23 cellular contexts compared by ENCODE assay signal in the genomic region with DNA sequence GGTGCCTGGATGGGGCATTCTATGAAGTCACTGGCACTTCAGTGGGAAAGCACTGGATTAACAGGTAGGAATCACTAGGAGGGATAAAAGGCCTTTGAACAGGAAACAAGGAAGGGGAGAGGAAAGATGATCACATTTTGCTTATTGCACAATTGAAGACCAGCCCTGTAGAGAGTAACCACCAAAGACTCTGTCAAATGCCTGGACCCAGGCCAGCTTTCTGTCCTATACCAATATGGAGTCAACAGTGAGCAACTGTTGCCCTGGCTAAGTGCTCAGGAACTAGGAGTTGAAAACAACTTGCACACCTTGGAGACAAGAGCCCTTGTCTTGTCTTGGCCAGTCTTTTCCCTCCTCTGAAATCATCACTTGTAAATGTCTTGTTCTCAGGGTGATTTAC. TPM values are rescaled to one million over a fixed set of nuclear protein-coding genes. Genes with fewer than 3 reads are reported as not detected.
"Had no signal": no experiment of that assay in that cellular context is flagged by ENCODE, and none has a peak within 500 bp of the region (broad histone marks: within the 10 kb centered on the region; RNA-seq: fewer than 3 reads in every experiment).

No MANE protein-coding gene starts in this region.

- H3K4me1 Mint-ChIP-seq: activated CD4-positive, alpha-beta T cell treated with anti-CD3 and anti-CD28 coated beads for 36 hours; activated naive CD4-positive, alpha-beta T cell treated with anti-CD3 and anti-CD28 coated beads, Interleukin-2, amount 50 U/mL, for 24 hours; neural crest cell; T-cell had no signal

- H3K36me3 Mint-ChIP-seq: activated CD4-positive, alpha-beta memory T cell treated with anti-CD3 and anti-CD28 coated beads for 36 hours; T-cell had no signal

- ATAC-seq: activated CD4-positive, alpha-beta T cell treated with anti-CD3 and anti-CD28 coated beads for 36 hours; gastrocnemius medialis; heart left ventricle; left colon; sciatic nerve; T-cell had no signal

- H3K27me3 Mint-ChIP-seq: activated CD4-positive, alpha-beta memory T cell treated with anti-CD3 and anti-CD28 coated beads for 36 hours; activated CD4-positive, alpha-beta T cell treated with anti-CD3 and anti-CD28 coated beads for 36 hours; activated naive CD4-positive, alpha-beta T cell treated with anti-CD3 and anti-CD28 coated beads, Interleukin-2, amount 50 U/mL, for 24 hours had no signal

- H3K27ac Mint-ChIP-seq: activated CD4-positive, alpha-beta memory T cell treated with anti-CD3 and anti-CD28 coated beads for 36 hours; activated CD4-positive, alpha-beta T cell treated with anti-CD3 and anti-CD28 coated beads for 36 hours; activated naive CD4-positive, alpha-beta T cell treated with anti-CD3 and anti-CD28 coated beads, Interleukin-2, amount 50 U/mL, for 24 hours; T-cell had no signal

- H3K27me3 ChIP-seq: heart left ventricle had no signal

- H3K4me3 Mint-ChIP-seq: activated CD4-positive, alpha-beta memory T cell treated with anti-CD3 and anti-CD28 coated beads for 36 hours; activated CD4-positive, alpha-beta T cell treated with anti-CD3 and anti-CD28 coated beads for 36 hours; activated naive CD4-positive, alpha-beta T cell treated with anti-CD3 and anti-CD28 coated beads, Interleukin-2, amount 50 U/mL, for 24 hours; neural crest cell; T-cell had no signal

- H3K4me1 ChIP-seq: gastrocnemius medialis, heart left ventricle had no signal

- H3K27ac ChIP-seq: gastrocnemius medialis, heart left ventricle, thoracic aorta had no signal

- H3K9me3 Mint-ChIP-seq: activated CD4-positive, alpha-beta memory T cell treated with anti-CD3 and anti-CD28 coated beads for 36 hours; activated naive CD4-positive, alpha-beta T cell treated with anti-CD3 and anti-CD28 coated beads, Interleukin-2, amount 50 U/mL, for 24 hours had no signal

- H3K9me3 ChIP-seq: gastrocnemius medialis, thoracic aorta had no signal

- H3K36me3 ChIP-seq: gastrocnemius medialis, heart left ventricle, thoracic aorta had no signal

- DNase-seq: activated CD4-positive, alpha-beta memory T cell treated with anti-CD3 and anti-CD28 coated beads for 36 hours; activated CD4-positive, alpha-beta T cell treated with anti-CD3 and anti-CD28 coated beads for 36 hours; activated effector memory CD4-positive, alpha-beta T cell treated with anti-CD3 and anti-CD28 coated beads, Interleukin-2, amount 50 U/mL, for 16 hours; activated T-cell treated with anti-CD3 and anti-CD28 coated beads, Interleukin-2, amount 50 U/mL, for 48 hours; amniotic stem cell; central memory CD4-positive, alpha-beta T cell; cortex of kidney; effector CD8-positive, alpha-beta T cell; gastrocnemius medialis; heart left ventricle; left colon; midbrain; stimulated activated CD4-positive, alpha-beta T cell treated with anti-CD3 and anti-CD28 coated beads, Interleukin-2, amount 100 ng/mL, for 24 hours; T-cell had no signal

- H3K4me3 ChIP-seq: gastrocnemius medialis, heart left ventricle, lung, thoracic aorta had no signal

RNA-seq across cellular contexts. Expression of a gene that starts 14.1 kb away (rescaled TPM):
- total RNA-seq: activated CD4-positive, alpha-beta memory T cell treated with anti-CD3 and anti-CD28 coated beads for 36 hours; activated CD4-positive, alpha-beta T cell treated with anti-CD3 and anti-CD28 coated beads for 36 hours; fibroblast of lung; neural crest cell; osteoblast; pulmonary artery endothelial cell; sciatic nerve; T-cell; ureter had no signal
- polyA plus RNA-seq: heart left ventricle had no signal
